Comparison of ENCODE assay signal across 21 cellular contexts in the genomic region with DNA sequence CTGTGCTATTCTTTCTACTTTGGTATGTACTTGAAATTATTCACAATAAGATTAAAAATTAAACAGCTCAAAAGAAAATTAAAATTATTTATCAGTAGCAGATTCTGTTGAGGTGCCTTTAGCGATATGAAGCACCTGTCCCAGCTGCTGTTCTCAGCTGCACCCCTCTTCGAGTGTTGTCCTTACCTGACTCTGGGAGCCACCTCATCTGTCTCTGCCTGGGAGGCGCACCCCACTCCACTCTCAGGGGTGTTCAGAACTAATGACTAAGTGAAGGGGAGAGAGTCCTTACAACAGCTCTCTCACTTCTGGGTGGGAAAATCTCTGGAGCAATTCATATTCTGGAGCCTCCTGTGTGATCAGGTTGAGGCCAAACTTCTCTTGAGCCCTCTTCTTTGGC.
"Had no signal": no experiment of that assay in that cellular context is flagged by ENCODE, and none has a peak within 500 bp of the region (broad histone marks: within the 10 kb centered on the region; RNA-seq: fewer than 3 reads in every experiment).

No MANE protein-coding gene starts in this region.

- H3K4me3 Mint-ChIP-seq: activated CD4-positive, alpha-beta memory T cell treated with anti-CD3 and anti-CD28 coated beads for 36 hours; activated CD4-positive, alpha-beta T cell treated with anti-CD3 and anti-CD28 coated beads, Interleukin-2, amount 10 ng/mL, durations not matched to agents 7 days and 5 days; activated naive CD4-positive, alpha-beta T cell treated with anti-CD3 and anti-CD28 coated beads for 36 hours; activated naive CD8-positive, alpha-beta T cell; activated T-cell treated with anti-CD3 and anti-CD28 coated beads, Interleukin-2, amount 50 U/mL, for 4 hours; T-cell had no signal

- H3K27ac ChIP-seq: SK-N-MC, VCaP had no signal

- H3K4me3 ChIP-seq: SK-N-MC had no signal

- DNase-seq: activated CD4-positive, alpha-beta memory T cell treated with anti-CD3 and anti-CD28 coated beads for 36 hours; activated CD4-positive, alpha-beta T cell treated with anti-CD3 and anti-CD28 coated beads, Interleukin-2, amount 10 ng/mL, durations not matched to agents 7 days and 5 days; activated CD4-positive, CD25-positive, alpha-beta regulatory T cell; activated CD8-positive, alpha-beta memory T cell treated with anti-CD3 and anti-CD28 coated beads for 24 hours; activated effector memory CD4-positive, alpha-beta T cell treated with anti-CD3 and anti-CD28 coated beads, Interleukin-2, amount 50 U/mL, for 16 hours; activated naive CD4-positive, alpha-beta T cell treated with anti-CD3 and anti-CD28 coated beads for 36 hours; activated T-cell treated with anti-CD3 and anti-CD28 coated beads, Interleukin-2, amount 50 U/mL, for 4 hours; amygdala; caudate nucleus; Karpas-422; MM.1S; NCI-H1105 treated with DMSO at 0.1 percent for 48 hours; NCI-H1436 treated with DMSO at 0.1 percent for 48 hours; NCI-H187; NCI-H2081; NCI-H510A treated with DMSO at 0.1 percent for 48 hours; PC-3; T-cell had no signal

- H3K9me3 Mint-ChIP-seq: activated CD4-positive, alpha-beta memory T cell treated with anti-CD3 and anti-CD28 coated beads for 36 hours; activated CD4-positive, alpha-beta T cell treated with anti-CD3 and anti-CD28 coated beads, Interleukin-2, amount 10 ng/mL, durations not matched to agents 7 days and 5 days; activated T-cell treated with anti-CD3 and anti-CD28 coated beads, Interleukin-2, amount 50 U/mL, for 4 hours had no signal

- H3K4me1 Mint-ChIP-seq: activated CD4-positive, alpha-beta T cell treated with anti-CD3 and anti-CD28 coated beads, Interleukin-2, amount 10 ng/mL, durations not matched to agents 7 days and 5 days; T-cell had no signal

- H3K36me3 Mint-ChIP-seq: activated CD4-positive, alpha-beta memory T cell treated with anti-CD3 and anti-CD28 coated beads for 36 hours; activated naive CD8-positive, alpha-beta T cell; T-cell had no signal

- H3K27me3 Mint-ChIP-seq: activated CD4-positive, alpha-beta memory T cell treated with anti-CD3 and anti-CD28 coated beads for 36 hours; activated CD4-positive, alpha-beta T cell treated with anti-CD3 and anti-CD28 coated beads, Interleukin-2, amount 10 ng/mL, durations not matched to agents 7 days and 5 days; activated naive CD8-positive, alpha-beta T cell; T-cell had no signal

- H3K27ac Mint-ChIP-seq: activated CD4-positive, alpha-beta memory T cell treated with anti-CD3 and anti-CD28 coated beads for 36 hours; activated CD4-positive, alpha-beta T cell treated with anti-CD3 and anti-CD28 coated beads, Interleukin-2, amount 10 ng/mL, durations not matched to agents 7 days and 5 days; activated naive CD4-positive, alpha-beta T cell treated with anti-CD3 and anti-CD28 coated beads for 36 hours; activated naive CD8-positive, alpha-beta T cell; T-cell had no signal

- ATAC-seq: activated T-cell treated with anti-CD3 and anti-CD28 coated beads, Interleukin-2, amount 50 U/mL, for 4 hours; PC-3; T-cell had no signal
